Comparison of ENCODE assay signal across 15 cellular contexts in the genomic region with DNA sequence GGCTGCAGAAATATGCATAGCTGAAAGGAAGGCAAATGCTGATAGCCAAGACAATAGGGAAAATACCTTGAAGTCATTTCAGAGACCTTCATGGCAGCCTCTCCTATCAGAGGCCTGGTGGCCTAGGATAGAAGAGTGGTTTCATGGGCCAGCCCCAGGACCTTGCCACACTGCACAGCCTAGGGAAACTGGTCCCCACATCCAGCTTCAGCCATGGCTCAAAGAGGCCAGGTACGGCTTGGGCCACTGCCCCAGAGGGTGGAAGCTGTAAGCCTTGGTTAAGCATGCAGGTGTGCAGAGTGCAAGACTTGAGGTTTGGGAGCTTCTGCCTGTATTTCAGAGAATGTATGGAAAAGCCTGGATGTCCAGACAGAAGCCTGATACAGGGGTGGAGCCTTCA.
A peak's percentile ranks its signal among the peaks of the same experiment; 100 is the strongest.
DNase-seq lines count a peak whose midpoint lies in the region; ATAC-seq and TF ChIP-seq lines count a peak whose summit lies in the region.
"Had no signal": no experiment of that assay in that cellular context is flagged by ENCODE, and none has a peak within 500 bp of the region (broad histone marks: within the 10 kb centered on the region; RNA-seq: fewer than 3 reads in every experiment).

No MANE protein-coding gene starts in this region.

- no peak overlapping the region for H3K18ac ChIP-seq in IMR-90 (ENCODE audit: low read depth, low read length)

- H3K23ac ChIP-seq in IMR-90 (ENCODE audit: low read depth, low read length), result no peak overlapping the region

- dilution Hi-C loops in IMR-90 (cut with HindIII; ENCODE audit: low sequenced_read_pairs, unreplicated experiment), result no loop called here

- H3K4ac ChIP-seq in IMR-90 (ENCODE audit: low read depth, low read length), result no peak overlapping the region

- H2BK20ac ChIP-seq in IMR-90 (ENCODE audit: low read depth, low read length), result no peak overlapping the region

- CTCF ChIA-PET in IMR-90 (lab: Yijun Ruan, JAX), result interaction anchor here (0.9 kb wide), 1 partner anchor 13 kb away, joined by 3 read pairs; no protein-coding TSS in a partner anchor

- H3K27me3 ChIP-seq in IMR-90 (ENCODE audit: control insufficient read depth, insufficient read depth, low read length), result no peaks in the 10 kb centered on the region

- no peak overlapping the region for H3K4me3 Mint-ChIP-seq in stimulated activated effector memory CD8-positive, alpha-beta T cell treated with anti-CD3 and anti-CD28 coated beads, Interleukin-12 subunit alpha, Interleukin-12 subunit beta, amount 100 ng/mL, for 72 hours
- H3K4me3 Mint-ChIP-seq in T-helper 2 cell treated with Interferon-gamma antibody and Interleukin-4, amounts not matched to agents 5 μg/mL and 100 μg/mL, for 36 hours, result no peak overlapping the region
- H3K4me3 Mint-ChIP-seq: CD4-positive, alpha-beta memory T cell; GM23338 had no signal

- no peak for TF ChIP-seq POLR2A in IMR-90 (IDR thresholded peaks at IDR 0.05; ENCODE audit: low read depth, low read length)

- no peaks in the 10 kb centered on the region for H3K36me3 ChIP-seq in IMR-90 (ENCODE audit: control insufficient read depth, insufficient read depth, low read length)

- H4K5ac ChIP-seq in IMR-90 (ENCODE audit: low read depth, low read length), result no peak overlapping the region

- no peaks in the 10 kb centered on the region for H3K4me1 Mint-ChIP-seq in stimulated activated effector memory CD8-positive, alpha-beta T cell treated with anti-CD3 and anti-CD28 coated beads, Interleukin-12 subunit alpha, Interleukin-12 subunit beta, amount 100 ng/mL, for 72 hours
- H3K4me1 Mint-ChIP-seq in T-helper 2 cell treated with Interferon-gamma antibody and Interleukin-4, amounts not matched to agents 5 μg/mL and 100 μg/mL, for 36 hours (ENCODE audit: low read depth), result no peaks in the 10 kb centered on the region
- H3K4me1 Mint-ChIP-seq: CD4-positive, alpha-beta memory T cell; GM23338 had no signal

- no peaks in the 10 kb centered on the region for H4K20me1 ChIP-seq in IMR-90 (ENCODE audit: insufficient read depth, low read length)

- H3K27me3 Mint-ChIP-seq in T-helper 2 cell treated with Interferon-gamma antibody and Interleukin-4, amounts not matched to agents 5 μg/mL and 100 μg/mL, for 36 hours (ENCODE audit: low read depth), result no peaks in the 10 kb centered on the region

- H3K9me3 Mint-ChIP-seq in stimulated activated effector memory CD8-positive, alpha-beta T cell treated with anti-CD3 and anti-CD28 coated beads, Interleukin-12 subunit alpha, Interleukin-12 subunit beta, amount 100 ng/mL, for 72 hours, result peaks cover 2% of the 10 kb centered on the region
- no peaks in the 10 kb centered on the region for H3K9me3 Mint-ChIP-seq in T-helper 2 cell treated with Interferon-gamma antibody and Interleukin-4, amounts not matched to agents 5 μg/mL and 100 μg/mL, for 36 hours
- H3K9me3 Mint-ChIP-seq: GM23338 had no signal

- no peaks in the 10 kb centered on the region for H3K36me3 Mint-ChIP-seq in stimulated activated effector memory CD8-positive, alpha-beta T cell treated with anti-CD3 and anti-CD28 coated beads, Interleukin-12 subunit alpha, Interleukin-12 subunit beta, amount 100 ng/mL, for 72 hours
- no peaks in the 10 kb centered on the region for H3K36me3 Mint-ChIP-seq in T-helper 2 cell treated with Interferon-gamma antibody and Interleukin-4, amounts not matched to agents 5 μg/mL and 100 μg/mL, for 36 hours (ENCODE audit: low read depth)
- H3K36me3 Mint-ChIP-seq: CD4-positive, alpha-beta memory T cell had no signal

- no peak overlapping the region for H2BK5ac ChIP-seq in IMR-90 (ENCODE audit: low read depth, low read length, poor library complexity, severe bottlenecking)

- no peak overlapping the region for H2AK5ac ChIP-seq in IMR-90 (ENCODE audit: low read depth, low read length)

- no peaks in the 10 kb centered on the region for H3K4me1 ChIP-seq in IMR-90 (ENCODE audit: control insufficient read depth, insufficient read depth, low read length)

- H2AFZ ChIP-seq in IMR-90 (replicated peaks; ENCODE audit: low read length, poor library complexity), result peak overlapping the region; percentile 32
- H2AFZ ChIP-seq: GM23338 had no signal

- H3K9ac ChIP-seq in IMR-90 (ENCODE audit: low read depth, low read length), result no peak overlapping the region

- H3K27ac ChIP-seq in IMR-90 (ENCODE audit: insufficient read depth, low read length), result no peak overlapping the region

- no TSS peak for BruUV-seq in IMR-90 (replicated peaks; lab: Mats Ljungman, UMichigan)

- no peak for ATAC-seq in IMR-90 (ENCODE audit: low read depth)
- ATAC-seq in stimulated activated effector memory CD8-positive, alpha-beta T cell treated with anti-CD3 and anti-CD28 coated beads, Interleukin-12 subunit alpha, Interleukin-12 subunit beta, amount 100 ng/mL, for 72 hours, result peak; percentile 61
- ATAC-seq: GM23338 had no signal

- WGBS in IMR-90 (ENCODE audit: extremely low coverage in 2 of 2, insufficient read length in 1 of 2), 2 experiments, result no CpG with 5 or more reads among the region's 1 CpG

- intact Hi-C loops in IMR-90 (cut with micrococcal nuclease), result no loop called here

- no peak for TF ChIP-seq CTCF in IMR-90 (conservative IDR thresholded peaks at IDR 0.05; ENCODE audit: low read depth, low read length)
- TF ChIP-seq CTCF in fibroblast of the aortic adventitia (IDR thresholded peaks at IDR 0.05; ENCODE audit: insufficient read depth, low read length), result no peak

- no peaks in the 10 kb centered on the region for H3K9me1 ChIP-seq in IMR-90 (ENCODE audit: insufficient read depth, low read length)

- no peak overlapping the region for H2BK120ac ChIP-seq in IMR-90 (ENCODE audit: low read depth, low read length)

- POLR2A ChIA-PET in IMR-90 (lab: Charles Lee; ENCODE audit: unreplicated experiment), result no interaction called here

- H4K91ac ChIP-seq in IMR-90 (ENCODE audit: insufficient read depth, low read depth, low read length), result no peak overlapping the region

- H3K9me3 ChIP-seq in IMR-90 (ENCODE audit: control insufficient read depth, insufficient read depth, low read length), result no peaks in the 10 kb centered on the region

- H3K4me3 ChIP-seq in IMR-90 (ENCODE audit: insufficient read depth, low read depth, low read length) (no peak overlapping the region), fibroblast of the aortic adventitia (ENCODE audit: low read depth, low read length) (no peak overlapping the region)
- H3K4me3 ChIP-seq: GM23338 had no signal

- H3K4me2 ChIP-seq in IMR-90 (ENCODE audit: low read depth, low read length), result no peak overlapping the region
- H3K4me2 ChIP-seq: GM23338 had no signal

- H3K14ac ChIP-seq in IMR-90 (replicated peaks; ENCODE audit: low read depth, low read length), result no peak overlapping the region

- no peak overlapping the region for H3K27ac Mint-ChIP-seq in stimulated activated effector memory CD8-positive, alpha-beta T cell treated with anti-CD3 and anti-CD28 coated beads, Interleukin-12 subunit alpha, Interleukin-12 subunit beta, amount 100 ng/mL, for 72 hours
- no peak overlapping the region for H3K27ac Mint-ChIP-seq in T-helper 2 cell treated with Interferon-gamma antibody and Interleukin-4, amounts not matched to agents 5 μg/mL and 100 μg/mL, for 36 hours
- H3K27ac Mint-ChIP-seq: CD4-positive, alpha-beta memory T cell; GM23338 had no signal

- in situ Hi-C loops in IMR-90 (cut with MboI; ENCODE audit: low sequenced_read_pairs), result no loop called here

- no peak for TF ChIP-seq RAD21 in IMR-90 (IDR thresholded peaks at IDR 0.05; ENCODE audit: low read length)

- no peak overlapping the region for H2AK9ac ChIP-seq in IMR-90 (replicated peaks; ENCODE audit: low read depth, low read length, poor library complexity)

- DNase-seq in IMR-90 (no peak), fibroblast of the aortic adventitia (ENCODE audit: low read depth) (peak; percentile 5), anterior cingulate cortex (lab: John Stamatoyannopoulos, UW) (no peak), medulla oblongata (ENCODE audit: extremely low spot score) (no peak)
- DNase-seq in stimulated activated effector memory CD8-positive, alpha-beta T cell treated with anti-CD3 and anti-CD28 coated beads, Interleukin-12 subunit alpha, Interleukin-12 subunit beta, amount 100 ng/mL, for 72 hours (ENCODE audit: low spot score in 2 of 2), result no peak
- DNase-seq in T-helper 2 cell treated with Interferon-gamma antibody and Interleukin-4, amounts not matched to agents 5 μg/mL and 100 μg/mL, for 36 hours (ENCODE audit: low spot score), result no peak
- DNase-seq: C1 segment of cervical spinal cord; Calu3; CD4-positive, alpha-beta memory T cell; COR-L47; DMS53; DMS79 treated with DMSO at 0.1 percent for 48 hours; GF-D8; HCEC 1CT had no signal

- no peak overlapping the region for H2BK15ac ChIP-seq in IMR-90 (ENCODE audit: low read depth, low read length)

- H3K56ac ChIP-seq in IMR-90 (ENCODE audit: extremely low read depth, insufficient read depth, low read length), result no peak overlapping the region

- no peaks in the 10 kb centered on the region for H3K79me1 ChIP-seq in IMR-90 (ENCODE audit: low read depth in 1 of 2, low read length in 2 of 2)

- no peak overlapping the region for H4K8ac ChIP-seq in IMR-90 (ENCODE audit: low read depth in 2 of 2, low read length in 2 of 2)

TF ChIP-seq in IMR-90, 13 proteins besides CTCF, POLR2A, EP300 and RAD21 (continues in another document):
- TF ChIP-seq MAFK (IDR thresholded peaks at IDR 0.05; ENCODE audit: low read depth, low read length) (no peak), BHLHE40 (IDR thresholded peaks at IDR 0.05; ENCODE audit: low read depth, low read length) (no peak), FOS (IDR thresholded peaks at IDR 0.05; ENCODE audit: low read depth, low read length) (no peak), MAZ (IDR thresholded peaks at IDR 0.05; ENCODE audit: borderline replicate concordance, low read depth, low read length) (no peak), CHD1 (IDR thresholded peaks at IDR 0.05; ENCODE audit: low read depth, low read length) (no peak), SMC3 (IDR thresholded peaks at IDR 0.05; ENCODE audit: low read depth, low read length) (no peak), RFX5 (IDR thresholded peaks at IDR 0.05; ENCODE audit: low read depth, low read length) (no peak), CEBPB (IDR thresholded peaks at IDR 0.05; ENCODE audit: low read depth, low read length) (no peak)
- TF ChIP-seq, protein P1, sequence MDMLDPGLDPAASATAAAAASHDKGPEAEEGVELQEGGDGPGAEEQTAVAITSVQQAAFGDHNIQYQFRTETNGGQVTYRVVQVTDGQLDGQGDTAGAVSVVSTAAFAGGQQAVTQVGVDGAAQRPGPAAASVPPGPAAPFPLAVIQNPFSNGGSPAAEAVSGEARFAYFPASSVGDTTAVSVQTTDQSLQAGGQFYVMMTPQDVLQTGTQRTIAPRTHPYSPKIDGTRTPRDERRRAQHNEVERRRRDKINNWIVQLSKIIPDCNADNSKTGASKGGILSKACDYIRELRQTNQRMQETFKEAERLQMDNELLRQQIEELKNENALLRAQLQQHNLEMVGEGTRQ (IDR thresholded peaks at IDR 0.05; ENCODE audit: low read depth, low read length), result no peak
